ENCODE assay signal across 27 cellular contexts in the genomic region with DNA sequence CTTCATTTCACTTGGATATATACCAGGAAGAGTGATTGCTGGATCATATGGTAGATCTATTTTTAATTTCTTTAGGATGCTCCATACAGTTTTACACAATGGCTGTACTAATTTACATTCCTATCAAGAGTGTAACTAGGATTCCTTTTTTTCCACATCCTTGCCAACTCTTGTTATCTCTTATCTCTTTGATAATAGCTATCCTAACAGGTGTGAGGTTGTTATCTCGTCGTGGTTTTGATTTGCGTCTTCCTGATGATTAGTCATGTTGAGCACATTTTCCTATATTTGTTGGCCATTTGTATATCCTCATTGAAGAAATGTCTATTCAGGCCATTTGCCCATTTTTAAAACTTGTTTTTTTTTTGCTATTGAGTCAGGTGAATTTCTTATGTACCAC.
"Had no signal": no experiment of that assay in that cellular context is flagged by ENCODE, and none has a peak within 500 bp of the region (broad histone marks: within the 10 kb centered on the region; RNA-seq: fewer than 3 reads in every experiment).

No MANE protein-coding gene starts in this region.

- H3K9me3 Mint-ChIP-seq: activated CD4-positive, alpha-beta T cell treated with anti-CD3 and anti-CD28 coated beads, Interleukin-2, amount 10 ng/mL, durations not matched to agents 24 days and 14 days had no signal

- ATAC-seq: activated CD8-positive, alpha-beta memory T cell treated with anti-CD3 and anti-CD28 coated beads, Interleukin-2, amount 10 ng/mL, durations not matched to agents 7 days and 5 days; K562; T-cell had no signal

- H3K4me3 Mint-ChIP-seq: activated B cell treated with CpG ODN at 0.5 μM for 24 hours; activated CD4-positive, alpha-beta T cell treated with anti-CD3 and anti-CD28 coated beads, Interleukin-2, amount 10 ng/mL, durations not matched to agents 24 days and 14 days; activated CD8-positive, alpha-beta memory T cell treated with anti-CD3 and anti-CD28 coated beads, Interleukin-2, amount 10 ng/mL, durations not matched to agents 7 days and 5 days; activated naive CD4-positive, alpha-beta T cell treated with anti-CD3 and anti-CD28 coated beads, Interleukin-2, amount 50 U/mL, for 24 hours; activated T-cell treated with anti-CD3 and anti-CD28 coated beads, Interleukin-2, amount 50 U/mL, for 24 hours; activated T-helper 1 cell treated with anti-CD3 and anti-CD28 coated beads, Interleukin-12 subunit alpha, Interleukin-12 subunit beta, Interleukin-2, Interleukin-4 antibody, amounts not matched to agents 30 ng/mL and 10 ng/mL and 1 ng/mL, durations not matched to agents 14 hours and 24 hours and 36 hours; T-cell had no signal

- H3K27ac Mint-ChIP-seq: activated B cell treated with CpG ODN at 0.5 μM for 24 hours; activated CD4-positive, alpha-beta T cell treated with anti-CD3 and anti-CD28 coated beads, Interleukin-2, amount 10 ng/mL, durations not matched to agents 24 days and 14 days; activated CD8-positive, alpha-beta memory T cell treated with anti-CD3 and anti-CD28 coated beads, Interleukin-2, amount 10 ng/mL, durations not matched to agents 7 days and 5 days; activated naive CD4-positive, alpha-beta T cell treated with anti-CD3 and anti-CD28 coated beads, Interleukin-2, amount 50 U/mL, for 24 hours; activated T-cell treated with anti-CD3 and anti-CD28 coated beads, Interleukin-2, amount 50 U/mL, for 24 hours; activated T-helper 1 cell treated with anti-CD3 and anti-CD28 coated beads, Interleukin-12 subunit alpha, Interleukin-12 subunit beta, Interleukin-2, Interleukin-4 antibody, amounts not matched to agents 30 ng/mL and 10 ng/mL and 1 ng/mL, durations not matched to agents 14 hours and 24 hours and 36 hours; T-cell had no signal

- FAIRE-seq: K562, RCC 7860, TTC549 had no signal

- H3K4me3 ChIP-seq: K562, SK-N-MC had no signal

- DNase-seq: activated B cell treated with CpG ODN at 0.5 μM for 24 hours; activated CD4-positive, alpha-beta T cell treated with anti-CD3 and anti-CD28 coated beads for 1 hour; activated CD4-positive, alpha-beta T cell treated with anti-CD3 and anti-CD28 coated beads, Interleukin-2, amount 10 ng/mL, durations not matched to agents 24 days and 14 days; activated CD4-positive, alpha-beta T cell treated with anti-CD3 and anti-CD28 coated beads, Interleukin-2, amount 50 U/mL, for 48 hours; activated CD8-positive, alpha-beta memory T cell treated with anti-CD3 and anti-CD28 coated beads, Interleukin-2, amount 10 ng/mL, durations not matched to agents 7 days and 5 days; activated effector memory CD4-positive, alpha-beta T cell treated with Interleukin-2 at 50 U/mL for 16 hours; activated naive CD4-positive, alpha-beta T cell; activated T-cell treated with anti-CD3 and anti-CD28 coated beads, Interleukin-2, amount 50 U/mL, for 24 hours; amniotic stem cell; cerebellar nuclear complex; Karpas-422; NCI-H1092 treated with DMSO at 0.1 percent for 48 hours; NCI-H1417 treated with DMSO at 0.1 percent for 48 hours; NCI-H187; NCI-H2081; NCI-H446; NCI-H524; SIG-M5; T-cell; T-helper 2 cell; T1000 had no signal

- H3K27me3 Mint-ChIP-seq: activated CD4-positive, alpha-beta T cell treated with anti-CD3 and anti-CD28 coated beads, Interleukin-2, amount 10 ng/mL, durations not matched to agents 24 days and 14 days; activated CD8-positive, alpha-beta memory T cell treated with anti-CD3 and anti-CD28 coated beads, Interleukin-2, amount 10 ng/mL, durations not matched to agents 7 days and 5 days; activated naive CD4-positive, alpha-beta T cell treated with anti-CD3 and anti-CD28 coated beads, Interleukin-2, amount 50 U/mL, for 24 hours; activated T-cell treated with anti-CD3 and anti-CD28 coated beads, Interleukin-2, amount 50 U/mL, for 24 hours; T-cell had no signal

- H3K36me3 Mint-ChIP-seq: activated CD8-positive, alpha-beta memory T cell treated with anti-CD3 and anti-CD28 coated beads, Interleukin-2, amount 10 ng/mL, durations not matched to agents 7 days and 5 days; activated naive CD4-positive, alpha-beta T cell treated with anti-CD3 and anti-CD28 coated beads, Interleukin-2, amount 50 U/mL, for 24 hours; T-cell had no signal

- H3K27ac ChIP-seq: SK-N-MC had no signal

- H3K4me1 Mint-ChIP-seq: activated B cell treated with CpG ODN at 0.5 μM for 24 hours; activated CD4-positive, alpha-beta T cell treated with anti-CD3 and anti-CD28 coated beads, Interleukin-2, amount 10 ng/mL, durations not matched to agents 24 days and 14 days; activated CD8-positive, alpha-beta memory T cell treated with anti-CD3 and anti-CD28 coated beads, Interleukin-2, amount 10 ng/mL, durations not matched to agents 7 days and 5 days; activated naive CD4-positive, alpha-beta T cell treated with anti-CD3 and anti-CD28 coated beads, Interleukin-2, amount 50 U/mL, for 24 hours; T-cell had no signal
